ENCODE assay signal across 10 cellular contexts in genomic region chr14:94005324-94005723, GRCh38. TPM values are rescaled to one million over a fixed set of nuclear protein-coding genes. Genes with fewer than 3 reads are reported as not detected.
A peak's percentile ranks its signal among the peaks of the same experiment; 100 is the strongest.
DNase-seq lines count a peak whose midpoint lies in the region; ATAC-seq and TF ChIP-seq lines count a peak whose summit lies in the region.
"Had no signal": no experiment of that assay in that cellular context is flagged by ENCODE, and none has a peak within 500 bp of the region (broad histone marks: within the 10 kb centered on the region; RNA-seq: fewer than 3 reads in every experiment).

No MANE protein-coding gene starts in this region.

- H3K79me2 ChIP-seq in neural cell (replicated peaks; ENCODE audit: insufficient read depth, low read length), result no peaks in the 10 kb centered on the region

- H3K27ac ChIP-seq in ascending aorta, result no peak overlapping the region
- no peak overlapping the region for H3K27ac ChIP-seq in neural cell (ENCODE audit: low read length)

- H3K9me3 Mint-ChIP-seq in activated T-cell treated with anti-CD3 and anti-CD28 coated beads, Interleukin-2, amount 50 U/mL, for 24 hours, result no peaks in the 10 kb centered on the region

- H3F3A ChIP-seq in neural cell (ENCODE audit: insufficient read depth, low read length, poor library complexity, severe bottlenecking), result no peaks in the 10 kb centered on the region

- H3K27me3 ChIP-seq in ascending aorta (no peaks in the 10 kb centered on the region), neural cell (ENCODE audit: insufficient read depth, low read depth, low read length) (no peaks in the 10 kb centered on the region)

- H3K4me1 ChIP-seq in ascending aorta, result no peaks in the 10 kb centered on the region

- TF ChIP-seq RAD21 in neural cell (conservative IDR thresholded peaks at IDR 0.05), result no peak

- intact Hi-C loops in ascending aorta (cut with DNase I), result loop anchor here (10.0 kb wide), 1 partner anchor 211 kb away; no protein-coding TSS in a partner anchor

- H3K9me2 ChIP-seq in neural cell (ENCODE audit: insufficient read depth, low read length), result no peaks in the 10 kb centered on the region

- H3K4me2 ChIP-seq in neural cell (ENCODE audit: low read length), result no peak overlapping the region

- no peak overlapping the region for H2AFZ ChIP-seq in neural cell (ENCODE audit: low read depth, low read length)

- TF ChIP-seq EP300 in neural cell (conservative IDR thresholded peaks at IDR 0.05; ENCODE audit: poor library complexity, severe bottlenecking), result no peak

- ATAC-seq in activated CD4-positive, CD25-positive, alpha-beta regulatory T cell treated with anti-CD3 and anti-CD28 coated beads, Interleukin-2, amount 50 U/mL, for 24 hours, result peak; percentile 17
- ATAC-seq in GM21723 (IDR thresholded peaks at IDR 0.05; ENCODE audit: unreplicated experiment) (peak; percentile 41), GM21825 (IDR thresholded peaks at IDR 0.05; ENCODE audit: unreplicated experiment) (no peak)

- no peak for DNase-seq in activated CD4-positive, CD25-positive, alpha-beta regulatory T cell treated with anti-CD3 and anti-CD28 coated beads, Interleukin-2, amount 50 U/mL, for 72 hours
- DNase-seq in ascending aorta (ENCODE audit: low spot score in 2 of 2), result no peak
- no peak for DNase-seq in activated T-cell treated with anti-CD3 and anti-CD28 coated beads, Interleukin-2, amount 50 U/mL, for 24 hours
- DNase-seq in NK-92 treated with Interleukin-12 subunit alpha and Interleukin-12 subunit beta, amount 100 ng/mL, for 24 hours (lab: John Stamatoyannopoulos, UW), result no peak
- DNase-seq: stimulated activated CD4-positive, alpha-beta T cell treated with anti-CD3 and anti-CD28 coated beads, Interleukin-2, amount 100 ng/mL, for 48 hours had no signal

- H4K20me1 ChIP-seq in neural cell (ENCODE audit: insufficient read depth), result no peaks in the 10 kb centered on the region

- no peak overlapping the region for H3K27ac Mint-ChIP-seq in activated T-cell treated with anti-CD3 and anti-CD28 coated beads, Interleukin-2, amount 50 U/mL, for 24 hours
- H3K27ac Mint-ChIP-seq: brain had no signal

- TF ChIP-seq CTCF in ascending aorta (IDR thresholded peaks at IDR 0.05) (peak in 2 of 3 experiments; percentile 19 to 28), neural cell (IDR thresholded peaks at IDR 0.05; ENCODE audit: poor library complexity, severe bottlenecking) (peak; percentile 21)

- H3K4me3 Mint-ChIP-seq in activated T-cell treated with anti-CD3 and anti-CD28 coated beads, Interleukin-2, amount 50 U/mL, for 24 hours, result no peak overlapping the region
- H3K4me3 Mint-ChIP-seq: brain had no signal

- no peaks in the 10 kb centered on the region for H3K27me3 Mint-ChIP-seq in activated T-cell treated with anti-CD3 and anti-CD28 coated beads, Interleukin-2, amount 50 U/mL, for 24 hours

- H3K4me1 Mint-ChIP-seq in activated T-cell treated with anti-CD3 and anti-CD28 coated beads, Interleukin-2, amount 50 U/mL, for 24 hours (ENCODE audit: low read depth), result peaks cover 34% of the 10 kb centered on the region

- H3K9me3 ChIP-seq in ascending aorta, result no peaks in the 10 kb centered on the region
- no peaks in the 10 kb centered on the region for H3K9me3 ChIP-seq in neural cell (ENCODE audit: low read length)

- H3K4me3 ChIP-seq in ascending aorta (no peak overlapping the region), neural cell (ENCODE audit: low read length) (no peak overlapping the region)

- no peaks in the 10 kb centered on the region for H3K36me3 Mint-ChIP-seq in activated T-cell treated with anti-CD3 and anti-CD28 coated beads, Interleukin-2, amount 50 U/mL, for 24 hours (ENCODE audit: low read depth)
- H3K36me3 Mint-ChIP-seq: brain had no signal

- no peak overlapping the region for H3K9ac ChIP-seq in neural cell (ENCODE audit: low read length)

- H3K36me3 ChIP-seq in ascending aorta (no peaks in the 10 kb centered on the region), neural cell (ENCODE audit: insufficient read depth, low read length) (no peaks in the 10 kb centered on the region)

TF ChIP-seq in neural cell, 6 proteins besides CTCF, POLR2A, EP300 and RAD21:
- TF ChIP-seq TAF1 (IDR thresholded peaks at IDR 0.05; ENCODE audit: low read depth) (no peak), MXI1 (conservative IDR thresholded peaks at IDR 0.05; ENCODE audit: poor library complexity, severe bottlenecking) (no peak), POLR2AphosphoS5 (IDR thresholded peaks at IDR 0.05) (no peak), EZH2 (IDR thresholded peaks at IDR 0.05; ENCODE audit: borderline replicate concordance, insufficient read depth, low read length, poor library complexity, severe bottlenecking) (no peak), SMC3 (conservative IDR thresholded peaks at IDR 0.05; ENCODE audit: poor library complexity) (no peak), REST (IDR thresholded peaks at IDR 0.05; ENCODE audit: borderline replicate concordance) (no peak)

RNA-seq across cellular contexts. Expression of gene CCDC197, which starts 8.2 kb away (rescaled TPM):
- not detected for total RNA-seq in ascending aorta
- polyA plus RNA-seq in neural cell, result not detected in 2 replicates
- polyA minus RNA-seq in neural cell, result not detected in 2 replicates

RNA-seq across cellular contexts. Expression of gene OTUB2, which starts 20.8 kb away (rescaled TPM):
- 0.21 TPM for total RNA-seq in ascending aorta
- 2.5 and 2.8 TPM in 2 replicates for polyA plus RNA-seq in neural cell
- polyA minus RNA-seq in neural cell, result 8.7 and 9.3 TPM in 2 replicates

RNA-seq across cellular contexts. Expression of gene ASB2, which starts 29.0 kb away (rescaled TPM):
- 58.6 TPM for total RNA-seq in ascending aorta
- polyA plus RNA-seq in neural cell, result 0.26 TPM in 1 of 2 replicates, not detected in the other
- 0.49 TPM in 1 of 2 replicates, not detected in the other for polyA minus RNA-seq in neural cell
